Comparison of ENCODE assay signal across 11 cellular contexts in the genomic region with DNA sequence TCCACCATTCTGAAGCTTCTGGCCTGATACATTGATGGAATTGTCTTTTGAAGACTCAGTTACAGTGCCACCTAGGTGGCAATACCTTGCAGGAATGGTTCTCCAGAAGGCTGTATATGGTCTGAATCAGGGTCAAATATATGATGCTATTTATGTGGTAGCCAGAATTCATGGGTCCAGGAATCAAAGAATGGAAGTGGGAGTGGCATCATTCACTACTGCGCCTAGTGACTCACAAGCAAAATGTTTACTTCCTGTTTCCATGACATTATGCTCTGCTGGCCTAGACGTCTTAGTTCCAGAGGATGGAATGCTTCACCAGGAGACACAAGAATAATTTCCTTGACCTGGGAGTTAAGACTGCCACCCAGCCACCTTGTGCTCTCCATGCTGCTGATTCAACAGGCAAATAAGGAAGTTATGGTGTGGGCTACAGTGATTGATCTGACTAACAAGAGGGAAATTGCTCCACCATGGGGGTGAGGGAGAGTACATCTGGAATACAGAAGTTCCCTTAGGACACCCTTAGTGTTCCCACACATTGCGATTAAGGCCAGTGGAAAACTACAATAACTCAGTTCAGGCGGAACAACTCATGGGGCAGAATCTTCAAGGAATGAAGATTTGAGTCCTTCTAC.
DNase-seq lines count a peak whose midpoint lies in the region; ATAC-seq and TF ChIP-seq lines count a peak whose summit lies in the region.
"Had no signal": no experiment of that assay in that cellular context is flagged by ENCODE, and none has a peak within 500 bp of the region (broad histone marks: within the 10 kb centered on the region; RNA-seq: fewer than 3 reads in every experiment).

No MANE protein-coding gene starts in this region.

- no peaks in the 10 kb centered on the region for H4K20me1 ChIP-seq in smooth muscle cell (ENCODE audit: low read depth)

- 73% methylated on average over 4 of the region's 4 CpGs for WGBS in smooth muscle cell (ENCODE audit: low lambda C conversion rate)

- no peak overlapping the region for H3K9ac ChIP-seq in smooth muscle cell (ENCODE audit: low read depth)

- POLR2A ChIA-PET in AG04449 (lab: Yijun Ruan, JAX), result no interaction called here

- ATAC-seq in SK-N-SH treated with all-trans-retinoic acid at 6 μM for 48 hours (peak; percentile 96), foreskin keratinocyte (peak; percentile 98)

- CTCF ChIA-PET in AG04449 (lab: Yijun Ruan, JAX), result interaction anchor here (1.3 kb wide), 1 partner anchor 62 kb away, joined by 4 read pairs; no protein-coding TSS in a partner anchor

- H2AFZ ChIP-seq in smooth muscle cell (ENCODE audit: low read depth), result no peak overlapping the region

- DNase-seq in AG04449 (ENCODE audit: low read depth, low spot score) (peak; percentile 58), GM13977 (ENCODE audit: low spot score) (no peak), foreskin keratinocyte (peak; percentile 69 to 91), smooth muscle cell (lab: John Stamatoyannopoulos, UW; ENCODE audit: unreplicated experiment) (no peak), GM20000 (ENCODE audit: low spot score) (no peak)
- no peak for DNase-seq in NK-92 treated with Interleukin-12 subunit alpha and Interleukin-12 subunit beta, amount 100 ng/mL, for 24 hours (lab: John Stamatoyannopoulos, UW)
- no peak for DNase-seq in activated T-cell treated with anti-CD3 and anti-CD28 coated beads, Interleukin-2, amount 50 U/mL, for 48 hours
- DNase-seq: GF-D8, immature natural killer cell had no signal

- H3K4me3 ChIP-seq in AG04449 (ENCODE audit: low read depth, low read length) (no peak overlapping the region), smooth muscle cell (no peak overlapping the region)
- H3K4me3 ChIP-seq: HAP-1 had no signal

- no peak overlapping the region for H3K27ac ChIP-seq in foreskin keratinocyte
- H3K27ac ChIP-seq in smooth muscle cell (ENCODE audit: low read depth), result no peak overlapping the region

- in situ Hi-C loops in GM13977 (cut with MboI; ENCODE audit: low pct_unique_long_range_greater_than_20kb, low sequenced_read_pairs, unreplicated experiment), result no loop called here

- TF ChIP-seq CTCF in AG04449 (IDR thresholded peaks at IDR 0.05; ENCODE audit: insufficient read depth, low read length, missing control alignments) (no peak), GM13977 (IDR thresholded peaks at IDR 0.05; ENCODE audit: extremely low read depth, insufficient read depth, missing control alignments) (peak; percentile 13), foreskin keratinocyte (conservative IDR thresholded peaks at IDR 0.05) (peak; percentile 34), smooth muscle cell (IDR thresholded peaks at IDR 0.05; ENCODE audit: borderline replicate concordance, insufficient read depth, poor library complexity, severe bottlenecking) (no peak), GM20000 (IDR thresholded peaks at IDR 0.05; ENCODE audit: extremely low read depth, missing control alignments) (no peak)

- H3K4me1 ChIP-seq in foreskin keratinocyte (no peaks in the 10 kb centered on the region), smooth muscle cell (ENCODE audit: low read depth) (peaks cover 4% of the 10 kb centered on the region)
- H3K4me1 ChIP-seq: HAP-1 had no signal

- H3K27me3 ChIP-seq in foreskin keratinocyte (no peaks in the 10 kb centered on the region), smooth muscle cell (ENCODE audit: low read depth) (no peaks in the 10 kb centered on the region)

- H3K4me2 ChIP-seq in smooth muscle cell, result no peak overlapping the region

- H3F3A ChIP-seq in smooth muscle cell (ENCODE audit: low read depth), result no peaks in the 10 kb centered on the region

- H3K36me3 ChIP-seq in smooth muscle cell (ENCODE audit: low read depth), result no peaks in the 10 kb centered on the region
- H3K36me3 ChIP-seq: HAP-1 had no signal

- no peaks in the 10 kb centered on the region for H3K9me3 ChIP-seq in smooth muscle cell (replicated peaks; ENCODE audit: low read depth)
- H3K9me3 ChIP-seq: HAP-1 had no signal

- no peaks in the 10 kb centered on the region for H3K79me2 ChIP-seq in smooth muscle cell (ENCODE audit: low read depth)

TF ChIP-seq in SK-N-SH treated with all-trans-retinoic acid at 6 μM for 48 hours, 23 proteins besides CTCF, POLR2A, EP300 and RAD21:
- no peak for TF ChIP-seq ARNTL (CRISPR knock-in tag; IDR thresholded peaks at IDR 0.05; ENCODE audit: borderline replicate concordance, low read depth)
- no peak for TF ChIP-seq ZNF70 (CRISPR knock-in tag; IDR thresholded peaks at IDR 0.05)
- TF ChIP-seq, protein P1, sequence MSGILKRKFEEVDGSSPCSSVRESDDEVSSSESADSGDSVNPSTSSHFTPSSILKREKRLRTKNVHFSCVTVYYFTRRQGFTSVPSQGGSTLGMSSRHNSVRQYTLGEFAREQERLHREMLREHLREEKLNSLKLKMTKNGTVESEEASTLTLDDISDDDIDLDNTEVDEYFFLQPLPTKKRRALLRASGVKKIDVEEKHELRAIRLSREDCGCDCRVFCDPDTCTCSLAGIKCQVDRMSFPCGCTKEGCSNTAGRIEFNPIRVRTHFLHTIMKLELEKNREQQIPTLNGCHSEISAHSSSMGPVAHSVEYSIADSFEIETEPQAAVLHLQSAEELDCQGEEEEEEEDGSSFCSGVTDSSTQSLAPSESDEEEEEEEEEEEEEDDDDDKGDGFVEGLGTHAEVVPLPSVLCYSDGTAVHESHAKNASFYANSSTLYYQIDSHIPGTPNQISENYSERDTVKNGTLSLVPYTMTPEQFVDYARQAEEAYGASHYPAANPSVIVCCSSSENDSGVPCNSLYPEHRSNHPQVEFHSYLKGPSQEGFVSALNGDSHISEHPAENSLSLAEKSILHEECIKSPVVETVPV (CRISPR knock-in tag; IDR thresholded peaks at IDR 0.05), result no peak
- TF ChIP-seq PPARA (CRISPR knock-in tag; IDR thresholded peaks at IDR 0.05; ENCODE audit: borderline replicate concordance), result no peak
- TF ChIP-seq ESRRG (CRISPR knock-in tag; IDR thresholded peaks at IDR 0.05), result no peak

Comparison
In these comparisons a context has a peak if more than half of its experiments do, and no peak if none do; other contexts are left out.
1. DNase-seq: peak in AG04449 (single experiment) and foreskin keratinocyte (2 of 2); none in GM13977 (single experiment), smooth muscle cell (single experiment), NK-92 treated with Interleukin-12 subunit alpha and Interleukin-12 subunit beta, amount 100 ng/mL, for 24 hours (single experiment), activated T-cell treated with anti-CD3 and anti-CD28 coated beads, Interleukin-2, amount 50 U/mL, for 48 hours (0 of 2) and GM20000 (single experiment).
2. CTCF ChIP-seq: peak in GM13977 (single experiment) and foreskin keratinocyte (single experiment); none in AG04449 (single experiment), smooth muscle cell (single experiment) and GM20000 (single experiment).